In the genomic region with DNA sequence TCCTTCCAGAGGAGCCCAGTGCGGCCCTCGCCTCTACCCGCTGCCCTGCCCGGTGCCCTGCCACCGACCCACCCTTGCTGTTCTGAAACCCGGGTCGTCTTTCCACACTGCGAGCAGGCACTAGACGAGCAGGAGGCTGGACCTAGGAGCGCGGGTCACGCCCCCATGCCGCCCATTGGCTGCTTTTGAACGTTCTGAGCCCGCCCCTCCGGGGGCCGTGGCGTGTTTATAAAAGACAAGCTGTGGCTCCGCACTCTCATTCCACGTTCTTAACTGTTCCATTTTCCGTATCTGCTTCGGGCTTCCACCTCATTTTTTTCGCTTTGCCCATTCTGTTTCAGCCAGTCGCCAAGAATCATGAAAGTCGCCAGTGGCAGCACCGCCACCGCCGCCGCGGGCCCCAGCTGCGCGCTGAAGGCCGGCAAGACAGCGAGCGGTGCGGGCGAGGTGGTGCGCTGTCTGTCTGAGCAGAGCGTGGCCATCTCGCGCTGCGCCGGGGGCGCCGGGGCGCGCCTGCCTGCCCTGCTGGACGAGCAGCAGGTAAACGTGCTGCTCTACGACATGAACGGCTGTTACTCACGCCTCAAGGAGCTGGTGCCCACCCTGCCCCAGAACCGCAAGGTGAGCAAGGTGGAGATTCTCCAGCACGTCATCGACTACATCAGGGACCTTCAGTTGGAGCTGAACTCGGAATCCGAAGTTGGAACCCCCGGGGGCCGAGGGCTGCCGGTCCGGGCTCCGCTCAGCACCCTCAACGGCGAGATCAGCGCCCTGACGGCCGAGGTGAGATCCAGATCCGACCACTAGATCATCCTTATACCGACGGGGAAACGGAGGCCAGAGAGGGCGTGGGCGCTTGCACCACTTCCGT, we compare ENCODE assay signal across 1 cellular context.
TF ChIP-seq lines count a peak whose summit lies in the region.

Gene ID1 (plus strand): TSS at position 259 of the 871 bp plus-strand sequence. CDS start 99 bp downstream, at position 358.

TF ChIP-seq in HepG2, 621 proteins besides CTCF, POLR2A, EP300 and RAD21 (continued from another document and continues in another):
- peak; percentile 97 for TF ChIP-seq ZNF362 (CRISPR knock-in tag; IDR thresholded peaks at IDR 0.05; ENCODE audit: borderline replicate concordance)
- TF ChIP-seq ZFP90 (CRISPR knock-in tag; IDR thresholded peaks at IDR 0.05; ENCODE audit: borderline replicate concordance), result peak; percentile 87; the same call in 1 of the 2 replicates
- TF ChIP-seq GPN1 (CRISPR knock-in tag; IDR thresholded peaks at IDR 0.05; ENCODE audit: borderline replicate concordance), result peak; percentile 14; the same call in 1 of the 2 replicates
- TF ChIP-seq, protein P1, sequence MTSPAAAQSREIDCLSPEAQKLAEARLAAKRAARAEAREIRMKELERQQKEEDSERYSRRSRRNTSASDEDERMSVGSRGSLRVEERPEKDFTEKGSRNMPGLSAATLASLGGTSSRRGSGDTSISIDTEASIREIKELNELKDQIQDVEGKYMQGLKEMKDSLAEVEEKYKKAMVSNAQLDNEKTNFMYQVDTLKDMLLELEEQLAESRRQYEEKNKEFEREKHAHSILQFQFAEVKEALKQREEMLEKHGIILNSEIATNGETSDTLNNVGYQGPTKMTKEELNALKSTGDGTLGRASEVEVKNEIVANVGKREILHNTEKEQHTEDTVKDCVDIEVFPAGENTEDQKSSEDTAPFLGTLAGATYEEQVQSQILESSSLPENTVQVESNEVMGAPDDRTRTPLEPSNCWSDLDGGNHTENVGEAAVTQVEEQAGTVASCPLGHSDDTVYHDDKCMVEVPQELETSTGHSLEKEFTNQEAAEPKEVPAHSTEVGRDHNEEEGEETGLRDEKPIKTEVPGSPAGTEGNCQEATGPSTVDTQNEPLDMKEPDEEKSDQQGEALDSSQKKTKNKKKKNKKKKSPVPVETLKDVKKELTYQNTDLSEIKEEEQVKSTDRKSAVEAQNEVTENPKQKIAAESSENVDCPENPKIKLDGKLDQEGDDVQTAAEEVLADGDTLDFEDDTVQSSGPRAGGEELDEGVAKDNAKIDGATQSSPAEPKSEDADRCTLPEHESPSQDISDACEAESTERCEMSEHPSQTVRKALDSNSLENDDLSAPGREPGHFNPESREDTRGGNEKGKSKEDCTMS (CRISPR knock-in tag; conservative IDR thresholded peaks at IDR 0.05), result no peak
- peak; percentile 86 for TF ChIP-seq ZFX (CRISPR knock-in tag; IDR thresholded peaks at IDR 0.05; ENCODE audit: low read depth)
- TF ChIP-seq DNMT3B (CRISPR knock-in tag; conservative IDR thresholded peaks at IDR 0.05), result peak; percentile 98
- TF ChIP-seq NKX3-1 (CRISPR knock-in tag; IDR thresholded peaks at IDR 0.05), result peak; percentile 94; the same call in 1 of the 2 replicates
- TF ChIP-seq REXO4 (CRISPR knock-in tag; IDR thresholded peaks at IDR 0.05; ENCODE audit: borderline replicate concordance), result no peak
- TF ChIP-seq, protein P2, sequence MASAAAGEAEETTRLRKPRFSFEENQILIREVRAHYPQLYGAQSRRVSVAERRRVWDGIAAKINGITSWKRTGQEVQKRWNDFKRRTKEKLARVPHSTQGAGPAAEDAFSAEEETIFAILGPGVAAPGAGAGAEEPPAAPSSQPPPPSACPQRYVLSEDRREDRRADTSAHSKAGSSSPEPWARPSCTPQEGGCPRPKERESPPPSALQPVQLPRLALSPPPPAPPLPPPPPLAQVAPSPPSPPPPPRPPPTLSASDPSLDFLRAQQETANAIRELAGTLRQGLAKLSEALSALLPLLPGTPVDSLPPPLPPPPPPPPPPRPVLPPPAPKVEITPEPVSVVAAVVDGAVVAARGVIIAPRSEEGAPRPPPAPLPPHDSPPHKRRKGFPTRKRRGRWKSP (CRISPR knock-in tag; IDR thresholded peaks at IDR 0.05), result peak; percentile 93
- TF ChIP-seq ZZZ3 (CRISPR knock-in tag; IDR thresholded peaks at IDR 0.05; ENCODE audit: borderline replicate concordance), result peak; percentile 88
- TF ChIP-seq SIN3A (IDR thresholded peaks at IDR 0.05; ENCODE audit: borderline replicate concordance, low read depth, low read length), result peak; percentile 98
- TF ChIP-seq, protein P3, sequence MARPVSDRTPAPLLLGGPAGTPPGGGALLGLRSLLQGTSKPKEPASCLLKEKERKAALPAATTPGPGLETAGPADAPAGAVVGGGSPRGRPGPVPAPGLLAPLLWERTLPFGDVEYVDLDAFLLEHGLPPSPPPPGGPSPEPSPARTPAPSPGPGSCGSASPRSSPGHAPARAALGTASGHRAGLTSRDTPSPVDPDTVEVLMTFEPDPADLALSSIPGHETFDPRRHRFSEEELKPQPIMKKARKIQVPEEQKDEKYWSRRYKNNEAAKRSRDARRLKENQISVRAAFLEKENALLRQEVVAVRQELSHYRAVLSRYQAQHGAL (CRISPR knock-in tag; IDR thresholded peaks at IDR 0.05; ENCODE audit: not compliant biosample characterization), result peak; percentile 63
- peak; percentile 96; the same call in 1 of the 2 replicates for TF ChIP-seq ZNF713 (CRISPR knock-in tag; IDR thresholded peaks at IDR 0.05)
- peak; percentile 91 for TF ChIP-seq ZNF746 (CRISPR knock-in tag; IDR thresholded peaks at IDR 0.05)
- TF ChIP-seq HOXA3 (CRISPR knock-in tag; IDR thresholded peaks at IDR 0.05), result peak; percentile 73
- peak; percentile 100 for TF ChIP-seq TAF1 (CRISPR knock-in tag; IDR thresholded peaks at IDR 0.05)
- TF ChIP-seq ZNF124 (CRISPR knock-in tag; IDR thresholded peaks at IDR 0.05), result peak; percentile 98
- 0 out of 2 replicates have a peak, but pooled peaks have one; percentile 73 for TF ChIP-seq ZIK1 (CRISPR knock-in tag; IDR thresholded peaks at IDR 0.05; ENCODE audit: borderline replicate concordance, low read depth)
- TF ChIP-seq HDAC1 (CRISPR knock-in tag; IDR thresholded peaks at IDR 0.05), result peak; percentile 97
- peak; percentile 81 for TF ChIP-seq GABPB1 (CRISPR knock-in tag; IDR thresholded peaks at IDR 0.05)
- TF ChIP-seq REPIN1 (CRISPR knock-in tag; IDR thresholded peaks at IDR 0.05; ENCODE audit: borderline replicate concordance, low read depth), result peak; percentile 94
- TF ChIP-seq NFRKB (IDR thresholded peaks at IDR 0.05), result no peak
- peak; percentile 98 for TF ChIP-seq ARNT2 (CRISPR knock-in tag; IDR thresholded peaks at IDR 0.05; ENCODE audit: low read depth)
- no peak for TF ChIP-seq RBAK (CRISPR knock-in tag; IDR thresholded peaks at IDR 0.05)
- peak; percentile 4; the same call in 1 of the 2 replicates for TF ChIP-seq MLLT10 (CRISPR knock-in tag; IDR thresholded peaks at IDR 0.05)
- TF ChIP-seq ZNF446 (CRISPR knock-in tag; IDR thresholded peaks at IDR 0.05), result peak; percentile 82
- TF ChIP-seq TCF7 (IDR thresholded peaks at IDR 0.05; ENCODE audit: low read depth), result no peak
- peak; percentile 99 for TF ChIP-seq ZNF589 (CRISPR knock-in tag; conservative IDR thresholded peaks at IDR 0.05)
- TF ChIP-seq XBP1 (CRISPR knock-in tag; IDR thresholded peaks at IDR 0.05), result peak; percentile 61
- TF ChIP-seq TRIM22 (IDR thresholded peaks at IDR 0.05), result no peak
- TF ChIP-seq, protein P4, sequence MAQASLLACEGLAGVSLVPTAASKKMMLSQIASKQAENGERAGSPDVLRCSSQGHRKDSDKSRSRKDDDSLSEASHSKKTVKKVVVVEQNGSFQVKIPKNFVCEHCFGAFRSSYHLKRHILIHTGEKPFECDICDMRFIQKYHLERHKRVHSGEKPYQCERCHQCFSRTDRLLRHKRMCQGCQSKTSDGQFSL (CRISPR knock-in tag; IDR thresholded peaks at IDR 0.05), result peak; percentile 47
- TF ChIP-seq, protein P5, sequence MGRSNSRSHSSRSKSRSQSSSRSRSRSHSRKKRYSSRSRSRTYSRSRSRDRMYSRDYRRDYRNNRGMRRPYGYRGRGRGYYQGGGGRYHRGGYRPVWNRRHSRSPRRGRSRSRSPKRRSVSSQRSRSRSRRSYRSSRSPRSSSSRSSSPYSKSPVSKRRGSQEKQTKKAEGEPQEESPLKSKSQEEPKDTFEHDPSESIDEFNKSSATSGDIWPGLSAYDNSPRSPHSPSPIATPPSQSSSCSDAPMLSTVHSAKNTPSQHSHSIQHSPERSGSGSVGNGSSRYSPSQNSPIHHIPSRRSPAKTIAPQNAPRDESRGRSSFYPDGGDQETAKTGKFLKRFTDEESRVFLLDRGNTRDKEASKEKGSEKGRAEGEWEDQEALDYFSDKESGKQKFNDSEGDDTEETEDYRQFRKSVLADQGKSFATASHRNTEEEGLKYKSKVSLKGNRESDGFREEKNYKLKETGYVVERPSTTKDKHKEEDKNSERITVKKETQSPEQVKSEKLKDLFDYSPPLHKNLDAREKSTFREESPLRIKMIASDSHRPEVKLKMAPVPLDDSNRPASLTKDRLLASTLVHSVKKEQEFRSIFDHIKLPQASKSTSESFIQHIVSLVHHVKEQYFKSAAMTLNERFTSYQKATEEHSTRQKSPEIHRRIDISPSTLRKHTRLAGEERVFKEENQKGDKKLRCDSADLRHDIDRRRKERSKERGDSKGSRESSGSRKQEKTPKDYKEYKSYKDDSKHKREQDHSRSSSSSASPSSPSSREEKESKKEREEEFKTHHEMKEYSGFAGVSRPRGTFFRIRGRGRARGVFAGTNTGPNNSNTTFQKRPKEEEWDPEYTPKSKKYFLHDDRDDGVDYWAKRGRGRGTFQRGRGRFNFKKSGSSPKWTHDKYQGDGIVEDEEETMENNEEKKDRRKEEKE (IDR thresholded peaks at IDR 0.05), result no peak
- peak; percentile 67 for TF ChIP-seq SOX13 (IDR thresholded peaks at IDR 0.05)
- TF ChIP-seq SOX13 (CRISPR knock-in tag; conservative IDR thresholded peaks at IDR 0.05 in 1 of 2, IDR thresholded peaks at IDR 0.05 in 1 of 2), result peak in 1 of 2 experiments; percentile 45; a peak in 1 of 4 replicates
- TF ChIP-seq ZC3H13 (CRISPR knock-in tag; IDR thresholded peaks at IDR 0.05), result 0 out of 2 replicates have a peak, but pooled peaks have one; percentile 100
- no peak for TF ChIP-seq ARNT (IDR thresholded peaks at IDR 0.05)
- peak; percentile 89 for TF ChIP-seq MED13 (CRISPR knock-in tag; IDR thresholded peaks at IDR 0.05)
- TF ChIP-seq, protein P6, sequence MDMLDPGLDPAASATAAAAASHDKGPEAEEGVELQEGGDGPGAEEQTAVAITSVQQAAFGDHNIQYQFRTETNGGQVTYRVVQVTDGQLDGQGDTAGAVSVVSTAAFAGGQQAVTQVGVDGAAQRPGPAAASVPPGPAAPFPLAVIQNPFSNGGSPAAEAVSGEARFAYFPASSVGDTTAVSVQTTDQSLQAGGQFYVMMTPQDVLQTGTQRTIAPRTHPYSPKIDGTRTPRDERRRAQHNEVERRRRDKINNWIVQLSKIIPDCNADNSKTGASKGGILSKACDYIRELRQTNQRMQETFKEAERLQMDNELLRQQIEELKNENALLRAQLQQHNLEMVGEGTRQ (IDR thresholded peaks at IDR 0.05; ENCODE audit: low read depth, low read length), result peak; percentile 14; the same call in 1 of the 2 replicates
- TF ChIP-seq, protein P6 (CRISPR knock-in tag; IDR thresholded peaks at IDR 0.05; ENCODE audit: borderline replicate concordance), result no peak
- TF ChIP-seq ZNF644 (CRISPR knock-in tag; IDR thresholded peaks at IDR 0.05; ENCODE audit: low read depth), result peak; percentile 36; the same call in 1 of the 2 replicates
- TF ChIP-seq IRX3 (CRISPR knock-in tag; IDR thresholded peaks at IDR 0.05; ENCODE audit: borderline replicate concordance, low read depth), result peak; percentile 98
- TF ChIP-seq PAWR (CRISPR knock-in tag; IDR thresholded peaks at IDR 0.05; ENCODE audit: borderline replicate concordance), result peak; percentile 98; the same call in 1 of the 2 replicates
- no peak; the same call in none of the 2 replicates for TF ChIP-seq E2F1 (CRISPR knock-in tag; IDR thresholded peaks at IDR 0.05)
- peak; percentile 98 for TF ChIP-seq ZMAT3 (CRISPR knock-in tag; conservative IDR thresholded peaks at IDR 0.05)
- peak; percentile 98 for TF ChIP-seq FIP1L1 (IDR thresholded peaks at IDR 0.05; ENCODE audit: borderline replicate concordance, insufficient read depth, low read depth, low read length)
- TF ChIP-seq ZNF543 (CRISPR knock-in tag; IDR thresholded peaks at IDR 0.05), result peak; percentile 96
- peak; percentile 90 for TF ChIP-seq ZNF350 (CRISPR knock-in tag; IDR thresholded peaks at IDR 0.05; ENCODE audit: borderline replicate concordance, low read depth)
- TF ChIP-seq ZSCAN20 (CRISPR knock-in tag; IDR thresholded peaks at IDR 0.05; ENCODE audit: borderline replicate concordance), result peak; percentile 95
- TF ChIP-seq SMARCC2 (IDR thresholded peaks at IDR 0.05), result no peak
